10 cellular contexts compared by ENCODE assay signal in the genomic region with DNA sequence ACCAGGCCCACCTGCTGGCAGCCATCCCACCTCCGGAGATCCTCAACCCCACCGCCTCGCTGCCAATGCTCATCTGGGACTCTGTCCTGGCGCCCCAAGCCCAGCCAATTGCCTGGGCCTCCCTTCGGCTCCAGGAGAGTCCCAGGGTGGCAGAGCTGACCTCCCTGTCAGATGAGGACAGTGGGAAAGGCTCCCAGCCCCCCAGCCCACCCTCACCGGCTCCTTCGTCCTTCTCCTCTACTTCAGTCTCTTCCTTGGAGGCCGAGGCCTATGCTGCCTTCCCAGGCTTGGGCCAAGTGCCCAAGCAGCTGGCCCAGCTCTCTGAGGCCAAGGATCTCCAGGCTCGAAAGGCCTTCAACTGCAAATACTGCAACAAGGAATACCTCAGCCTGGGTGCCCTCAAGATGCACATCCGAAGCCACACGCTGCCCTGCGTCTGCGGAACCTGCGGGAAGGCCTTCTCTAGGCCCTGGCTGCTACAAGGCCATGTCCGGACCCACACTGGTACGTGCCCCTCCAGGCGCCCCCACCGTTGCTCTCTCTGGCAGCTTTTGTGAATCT. TPM values are rescaled to one million over a fixed set of nuclear protein-coding genes. Genes with fewer than 3 reads are reported as not detected.
A peak's percentile ranks its signal among the peaks of the same experiment; 100 is the strongest.
DNase-seq lines count a peak whose midpoint lies in the region; ATAC-seq and TF ChIP-seq lines count a peak whose summit lies in the region.
"Had no signal": no experiment of that assay in that cellular context is flagged by ENCODE, and none has a peak within 500 bp of the region (broad histone marks: within the 10 kb centered on the region; RNA-seq: fewer than 3 reads in every experiment).

No MANE protein-coding gene starts in this region.

- no peaks in the 10 kb centered on the region for H3K79me2 ChIP-seq in parathyroid adenoma

- TF ChIP-seq EP300 in gastroesophageal sphincter (IDR thresholded peaks at IDR 0.05), result no peak

- H3K36me3 Mint-ChIP-seq in CD4-positive, alpha-beta T cell (ENCODE audit: low read depth), result no peaks in the 10 kb centered on the region
- H3K36me3 Mint-ChIP-seq in T-cell, result no peaks in the 10 kb centered on the region

- H3K9me3 ChIP-seq in CD4-positive, alpha-beta T cell (ENCODE audit: control insufficient read depth, low read length), result no peaks in the 10 kb centered on the region
- H3K9me3 ChIP-seq in gastroesophageal sphincter (no peaks in the 10 kb centered on the region), parathyroid adenoma (ENCODE audit: control insufficient read depth, low read length) (no peaks in the 10 kb centered on the region)

- intact Hi-C loops in CD4-positive, alpha-beta T cell (cut with DNase I, micrococcal nuclease), result loop anchor here (2.0 to 5.0 kb wide), 6 partner anchors 47 to 748 kb away; a partner anchor contains a TSS

- H3K4me3 Mint-ChIP-seq in CD4-positive, alpha-beta T cell, result peak overlapping the region; percentile 79
- peak overlapping the region in 2 of 3 donors; percentile 37 to 73 for H3K4me3 Mint-ChIP-seq in T-cell

- peak overlapping the region; percentile 23 for H3K4me2 ChIP-seq in parathyroid adenoma (ENCODE audit: low read length)

- no peak for TF ChIP-seq POLR2A in gastroesophageal sphincter (IDR thresholded peaks at IDR 0.05)

- no peaks in the 10 kb centered on the region for H3K9me3 Mint-ChIP-seq in CD4-positive, alpha-beta T cell
- H3K9me3 Mint-ChIP-seq in T-cell, result no peaks in the 10 kb centered on the region

- no peak for ATAC-seq in CD4-positive, alpha-beta T cell (ENCODE audit: poor library complexity)
- ATAC-seq in T-cell (replicated peaks in 1 of 4), result no peak
- no peak for ATAC-seq in gastroesophageal sphincter
- no peak for ATAC-seq in GM21619 (IDR thresholded peaks at IDR 0.05; ENCODE audit: unreplicated experiment)

- no peak for DNase-seq in CD4-positive, alpha-beta T cell
- DNase-seq in T-cell, result no peak
- DNase-seq in NCI-H526 treated with DMSO at 0.1 percent for 48 hours (lab: John Stamatoyannopoulos, UW), result no peak
- no peak for DNase-seq in caudate nucleus (lab: John Stamatoyannopoulos, UW)
- DNase-seq in GDM1 (lab: John Stamatoyannopoulos, UW), result no peak

- peaks cover 0 to 84% (median 30%) of the 10 kb centered on the region in 3 donors for H3K4me1 ChIP-seq in gastroesophageal sphincter
- peaks cover 6% of the 10 kb centered on the region for H3K4me1 ChIP-seq in parathyroid adenoma

- H2AFZ ChIP-seq in parathyroid adenoma, result no peak overlapping the region

- no peak for TF ChIP-seq CTCF in CD4-positive, alpha-beta T cell (IDR thresholded peaks at IDR 0.05)
- TF ChIP-seq CTCF in gastroesophageal sphincter (IDR thresholded peaks at IDR 0.05) (no peak), parathyroid adenoma (IDR thresholded peaks at IDR 0.05) (no peak)

- WGBS in gastroesophageal sphincter (ENCODE audit: low coverage in 1 of 2), 2 donors, result 58 to 80% methylated on average over 1 to 7 of the region's 18 CpGs

- CTCF ChIA-PET in CD4-positive, alpha-beta T cell (lab: Charles Lee), result interaction anchor here (8.0 kb wide), 1 partner anchor 86 kb away, joined by 102 read pairs; no protein-coding TSS in a partner anchor
- CTCF ChIA-PET in T-cell (lab: Charles Lee), result no interaction called here

- H3K36me3 ChIP-seq in gastroesophageal sphincter (peaks cover 0 to 8% of the 10 kb centered on the region in 2 donors), parathyroid adenoma (ENCODE audit: control insufficient read depth, insufficient read depth, low read length) (no peaks in the 10 kb centered on the region)

- peaks cover 15% of the 10 kb centered on the region for H3K4me1 Mint-ChIP-seq in CD4-positive, alpha-beta T cell (ENCODE audit: low read depth)
- H3K4me1 Mint-ChIP-seq in T-cell, result peaks cover 29 to 32% (median 31%) of the 10 kb centered on the region in 3 donors

- H3K4me3 ChIP-seq in gastroesophageal sphincter (peak overlapping the region in 1 of 2 donors; percentile 59), parathyroid adenoma (ENCODE audit: low read depth, low read length) (peak overlapping the region; percentile 18)

- no peak overlapping the region for H3K9ac ChIP-seq in parathyroid adenoma

- POLR2A ChIA-PET in CD4-positive, alpha-beta T cell (lab: Charles Lee), result interaction anchor here (0.7 to 2.1 kb wide), 2 partner anchors 48 to 208 kb away, joined by 3 to 7 read pairs; a partner anchor contains a TSS
- POLR2A ChIA-PET in T-cell (lab: Charles Lee), result interaction anchor here in 1 of 2 donors (1.0 kb wide), 1 partner anchor 132 kb away, joined by 5 read pairs; no protein-coding TSS in a partner anchor

- H3K27ac Mint-ChIP-seq in CD4-positive, alpha-beta T cell, result no peak overlapping the region
- peak overlapping the region in 1 of 2 donors; percentile 28 for H3K27ac Mint-ChIP-seq in T-cell

- no peak overlapping the region for H3K27ac ChIP-seq in CD4-positive, alpha-beta T cell (ENCODE audit: low read depth, low read length)
- H3K27ac ChIP-seq in gastroesophageal sphincter (peak overlapping the region in 3 of 4 donors; percentile 65 to 80 (median 70)), parathyroid adenoma (no peak overlapping the region), caudate nucleus (ENCODE audit: low read depth, low read length) (no peak overlapping the region)
- H3K27ac ChIP-seq: epithelial cell of prostate, HL-60 had no signal

- H3K27me3 ChIP-seq in CD4-positive, alpha-beta T cell (ENCODE audit: control insufficient read depth, insufficient read depth, low read length), result no peaks in the 10 kb centered on the region
- H3K27me3 ChIP-seq in gastroesophageal sphincter (no peaks in the 10 kb centered on the region), parathyroid adenoma (ENCODE audit: control insufficient read depth, insufficient read depth, low read length) (no peaks in the 10 kb centered on the region)

- no peaks in the 10 kb centered on the region for H3K27me3 Mint-ChIP-seq in CD4-positive, alpha-beta T cell
- H3K27me3 Mint-ChIP-seq in T-cell, result peaks cover 0 to 3% of the 10 kb centered on the region in 2 donors

RNA-seq across cellular contexts. Expression of a gene that starts 1.1 kb away (rescaled TPM):
- total RNA-seq in CD4-positive, alpha-beta T cell, result 1 to 10 TPM; 1.7 to 2.5 TPM
- total RNA-seq in T-cell (1 to 10 TPM in 3 of 5 donors, under 1 TPM in 2; 0.95 to 3.1 (median 1.3) TPM), gastroesophageal sphincter (1 to 10 TPM in 3 of 4 donors, under 1 TPM in 1; 0.79 to 2.6 (median 1.2) TPM)

RNA-seq across cellular contexts. Expression of a gene that starts 47.7 kb away (rescaled TPM):
- total RNA-seq in CD4-positive, alpha-beta T cell, result 100 to 1,000 TPM; 129 to 132 TPM
- total RNA-seq in T-cell (100 to 1,000 TPM in 2 of 5 donors, 10 to 100 TPM in 3; 83.5 to 109 (median 95.7) TPM), gastroesophageal sphincter (100 to 1,000 TPM in 2 of 4 donors, 10 to 100 TPM in 2; 80.3 to 109 (median 101) TPM)

Comparison
In these comparisons a context has a peak if more than half of its experiments do, and no peak if none do; other contexts are left out.
1. H3K27ac ChIP-seq: peak in gastroesophageal sphincter (3 of 4); none in CD4-positive, alpha-beta T cell (single experiment), parathyroid adenoma (single experiment) and caudate nucleus (single experiment).